ENCODE assay signal across 26 cellular contexts in genomic region chrX:30930143-30930542, GRCh38.
"Had no signal": no experiment of that assay in that cellular context is flagged by ENCODE, and none has a peak within 500 bp of the region (broad histone marks: within the 10 kb centered on the region; RNA-seq: fewer than 3 reads in every experiment).

No MANE protein-coding gene starts in this region.

- DNase-seq: stimulated activated CD4-positive, alpha-beta T cell treated with anti-CD3 and anti-CD28 coated beads, Interleukin-2, amount 100 ng/mL, for 24 hours; stimulated activated CD4-positive, alpha-beta T cell treated with anti-CD3 and anti-CD28 coated beads, Interleukin-2, amount 100 ng/mL, for 48 hours; stimulated activated CD4-positive, alpha-beta T cell treated with anti-CD3 and anti-CD28 coated beads, Interleukin-4, amount 100 ng/mL, for 1 hour; stimulated activated CD4-positive, alpha-beta T cell treated with anti-CD3 and anti-CD28 coated beads, Interleukin-4, amount 100 ng/mL, for 24 hours; stimulated activated CD4-positive, alpha-beta T cell treated with anti-CD3 and anti-CD28 coated beads, Interleukin-4, amount 100 ng/mL, for 4 hours; stimulated activated CD8-positive, alpha-beta memory T cell treated with anti-CD3 and anti-CD28 coated beads, Interleukin-4, amount 100 ng/mL, for 48 hours; stimulated activated naive B cell treated with anti-CD40 and anti-IgM and Interleukin-4, amounts not matched to agents 10 μg/mL and 1 μg/mL and 100 μg/mL, for 72 hours; stimulated activated naive CD4-positive, alpha-beta T cell; stimulated activated naive CD4-positive, alpha-beta T cell treated with Interleukin-2 at 50 U/mL for 16 hours; stimulated activated naive CD8-positive, alpha-beta T cell treated with anti-CD3 and anti-CD28 coated beads, Interleukin-15, amount 100 ng/mL, for 72 hours; stomach; substantia nigra; testis; thyroid gland; tibial artery; trophoblast cell; upper lobe of left lung; upper lobe of right lung; uterus had no signal

- FAIRE-seq: urothelium cell line had no signal

- ATAC-seq: stimulated activated effector memory CD8-positive, alpha-beta T cell treated with anti-CD3 and anti-CD28 coated beads, Interleukin-12 subunit alpha, Interleukin-12 subunit beta, amount 100 ng/mL, for 72 hours; stimulated activated memory B cell treated with anti-CD40 and anti-IgM and Interleukin-4, amounts not matched to agents 10 μg/mL and 1 μg/mL and 100 μg/mL, for 72 hours; stimulated activated naive B cell treated with anti-CD40 and anti-IgM and Interleukin-4, amounts not matched to agents 10 μg/mL and 1 μg/mL and 100 μg/mL, for 72 hours; stimulated activated naive CD8-positive, alpha-beta T cell treated with anti-CD3 and anti-CD28 coated beads, Interleukin-15, amount 100 ng/mL, for 72 hours; upper lobe of right lung had no signal

- H3K4me1 ChIP-seq: suprapubic skin, testis, thyroid gland, tibial artery, tibial nerve, upper lobe of left lung, upper lobe of right lung, uterus, vagina had no signal

- H3K9me3 ChIP-seq: stomach, suprapubic skin, testis, thoracic aorta, thyroid gland, tibial artery, tibial nerve, upper lobe of left lung, upper lobe of right lung, uterus, vagina had no signal

- H3K27me3 ChIP-seq: stomach, suprapubic skin, testis, thyroid gland, tibial artery, tibial nerve, upper lobe of left lung, upper lobe of right lung, uterus, vagina had no signal

- H3K36me3 ChIP-seq: stomach, suprapubic skin, thoracic aorta, thyroid gland, tibial artery, tibial nerve, upper lobe of left lung, upper lobe of right lung, uterus, vagina had no signal

- H3K4me3 ChIP-seq: stomach, suprapubic skin, testis, thoracic aorta, thyroid gland, tibial artery, tibial nerve, upper lobe of left lung, upper lobe of right lung, uterus, vagina had no signal

- H3K27ac ChIP-seq: suprapubic skin, testis, thoracic aorta, thyroid gland, tibial artery, tibial nerve, upper lobe of left lung, upper lobe of right lung, uterus, vagina had no signal
